Comparison of ENCODE assay signal across 17 cellular contexts in the genomic region with DNA sequence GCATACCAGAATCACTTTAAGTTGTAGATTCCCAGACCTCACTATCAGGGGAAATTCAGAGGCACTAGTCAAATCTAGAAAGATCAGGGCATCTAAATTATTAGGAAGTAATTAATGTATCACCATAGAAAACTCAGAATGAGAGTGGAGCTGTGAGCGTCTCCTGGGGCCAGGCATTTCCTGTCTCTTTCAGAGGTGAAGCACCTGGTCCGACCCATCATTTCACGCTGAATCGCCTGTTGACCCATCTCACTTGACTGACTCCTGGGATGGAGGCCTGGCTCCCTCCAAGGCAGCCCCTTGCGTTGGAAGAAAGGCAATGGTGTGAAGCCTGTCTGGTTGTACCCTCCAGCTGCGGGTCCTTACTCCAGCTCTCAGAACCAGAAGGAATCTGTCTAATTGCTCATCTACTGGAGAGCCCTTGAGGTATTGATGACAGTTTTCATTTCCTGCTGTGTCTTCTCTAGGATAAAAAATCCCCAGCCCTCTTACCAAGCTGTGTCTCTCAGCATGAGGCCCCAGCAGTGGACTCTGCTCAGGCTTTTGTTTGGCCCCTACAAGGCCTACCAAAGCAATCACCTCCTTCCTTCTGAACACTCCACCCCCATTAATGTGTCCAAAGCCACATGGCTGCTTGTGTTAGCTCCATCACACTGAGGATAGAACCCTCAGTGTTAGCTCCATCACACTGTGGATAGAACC.
A peak's percentile ranks its signal among the peaks of the same experiment; 100 is the strongest.
DNase-seq lines count a peak whose midpoint lies in the region; FAIRE-seq and TF ChIP-seq lines count a peak whose summit lies in the region.
"Had no signal": no experiment of that assay in that cellular context is flagged by ENCODE, and none has a peak within 500 bp of the region (broad histone marks: within the 10 kb centered on the region; RNA-seq: fewer than 3 reads in every experiment).

No MANE protein-coding gene starts in this region.

- peaks cover 0 to 2% (median 0%) of the 10 kb centered on the region in 4 experiments; a peak in 2 of 7 replicates for H3K4me1 ChIP-seq in H1 (replicated peaks in 1 of 4; ENCODE audit: control insufficient read depth in 3 of 4, insufficient read depth in 4 of 4, low read length in 3 of 4)
- H3K4me1 ChIP-seq: SJCRH30 had no signal

- TF ChIP-seq EP300 in H1 (IDR thresholded peaks at IDR 0.05; ENCODE audit: borderline replicate concordance in 1 of 2, low read depth in 2 of 2, low read length in 2 of 2) = no peak

- no peak overlapping the region for H4K8ac ChIP-seq in H1 (ENCODE audit: extremely low read depth, insufficient read depth, low read length)

- no peak overlapping the region for H2AFZ ChIP-seq in H1 (ENCODE audit: low read length)

- H3K27ac ChIP-seq in H1 (ENCODE audit: low read depth, low read length) = no peak overlapping the region
- H3K27ac ChIP-seq: 22Rv1, C4-2B, RWPE1, SJCRH30 had no signal

- TF ChIP-seq CTCF in GM12865 (IDR thresholded peaks at IDR 0.05; ENCODE audit: insufficient read depth, low read depth, low read length, missing control alignments) (no peak), H1 (IDR thresholded peaks at IDR 0.05; ENCODE audit: control extremely low read depth in 1 of 3, insufficient read depth in 1 of 3, low read depth in 1 of 3, low read length in 3 of 3) (no peak)

- CTCF ChIA-PET in H1 (lab: Charles Lee; ENCODE audit: partially characterized antibody) = interaction anchor here (0.9 to 2.4 kb wide), 4 partner anchors 8 to 392 kb away, joined by 3 to 10 read pairs (median 4); no protein-coding TSS in a partner anchor

- H3K56ac ChIP-seq in H1 (replicated peaks; ENCODE audit: insufficient read length, low read depth, low read length) = no peak overlapping the region

- H3K4ac ChIP-seq in H1 (replicated peaks; ENCODE audit: insufficient read length, low read depth, low read length) = no peak overlapping the region

- no peaks in the 10 kb centered on the region for H3K79me1 ChIP-seq in H1 (ENCODE audit: low read depth, low read length)

- FAIRE-seq in H1 (lab: Jason Lieb, UNC) = no peak
- FAIRE-seq: H54 had no signal

- no peak overlapping the region for H2AK5ac ChIP-seq in H1 (ENCODE audit: low read depth, low read length)

- H3K14ac ChIP-seq in H1 (ENCODE audit: insufficient read length) = no peak overlapping the region

- TF ChIP-seq RAD21 in H1 (IDR thresholded peaks at IDR 0.05 in 1 of 2, conservative IDR thresholded peaks at IDR 0.05 in 1 of 2; ENCODE audit: low read depth in 2 of 2, low read length in 2 of 2) = no peak

- no peak overlapping the region for H4K5ac ChIP-seq in H1 (ENCODE audit: insufficient read length, low read depth, low read length)

- no peak overlapping the region for H4K91ac ChIP-seq in H1 (replicated peaks; ENCODE audit: insufficient read length, low read length)

- no peak overlapping the region for H2BK12ac ChIP-seq in H1 (ENCODE audit: low read depth, low read length)

- H2BK15ac ChIP-seq in H1 (ENCODE audit: low read length) = 0 out of 2 replicates have a peak overlapping the region, but pooled peaks have one; percentile 61

- no peaks in the 10 kb centered on the region; a peak in 1 of 7 replicates for H3K27me3 ChIP-seq in H1 (replicated peaks in 1 of 4; ENCODE audit: control insufficient read depth in 3 of 4, extremely low read depth in 1 of 4, insufficient read depth in 3 of 4, low read length in 3 of 4)

- DNase-seq in DMS153 (lab: John Stamatoyannopoulos, UW) = peak; percentile 18
- DNase-seq in DMS153 treated with DMSO at 0.1 percent for 48 hours (lab: John Stamatoyannopoulos, UW; ENCODE audit: unreplicated experiment) = no peak
- DNase-seq in GM12865 (ENCODE audit: low read depth) = peak; percentile 41
- peak; percentile 5 for DNase-seq in NCI-H345 (lab: John Stamatoyannopoulos, UW)
- DNase-seq in H1 (ENCODE audit: low read depth in 1 of 2, low spot score in 2 of 2) = no peak
- DNase-seq in T-helper 1 cell = no peak
- DNase-seq in NCI-H2171 treated with DMSO at 0.1 percent for 48 hours (lab: John Stamatoyannopoulos, UW) = no peak
- DNase-seq in AG08395 (ENCODE audit: low spot score) = no peak
- DNase-seq: MM.1S; NCI-H2081; NK-92 treated with Interleukin-12 subunit alpha and Interleukin-12 subunit beta, amount 100 ng/mL, for 24 hours; OCI-M1; SJCRH30 had no signal

- no peaks in the 10 kb centered on the region for H4K20me1 ChIP-seq in H1 (replicated peaks in 1 of 2; ENCODE audit: control insufficient read depth in 1 of 2, insufficient read depth in 2 of 2, low read length in 2 of 2)

- POLR2A ChIA-PET in H1 (lab: Charles Lee; ENCODE audit: partially characterized antibody) = no interaction called here

- no peaks in the 10 kb centered on the region for H3K9me3 ChIP-seq in H1 (ENCODE audit: insufficient read depth in 2 of 2, low read depth in 1 of 2, low read length in 1 of 2)
- H3K9me3 ChIP-seq: SJCRH30 had no signal

- no peak for TF ChIP-seq POLR2A in H1 (IDR thresholded peaks at IDR 0.05; ENCODE audit: control extremely low read depth in 1 of 2, low read depth in 2 of 2, low read length in 2 of 2)

- no peak overlapping the region for H3K23ac ChIP-seq in H1 (ENCODE audit: insufficient read length)

- no peak overlapping the region for H3K4me3 ChIP-seq in GM12865 (ENCODE audit: low read depth, low read length)
- H3K4me3 ChIP-seq in H1 (ENCODE audit: extremely low read depth in 1 of 4, insufficient read depth in 2 of 4, low read depth in 3 of 4, low read length in 4 of 4) = no peak overlapping the region
- H3K4me3 ChIP-seq: SJCRH30 had no signal

- H3K23me2 ChIP-seq in H1 (ENCODE audit: low read depth, low read length) = no peaks in the 10 kb centered on the region

- no peak overlapping the region for H3K18ac ChIP-seq in H1 (ENCODE audit: extremely low read depth, low read length)

- H3K79me2 ChIP-seq in H1 (ENCODE audit: control insufficient read depth in 1 of 2, insufficient read depth in 2 of 2, low read length in 2 of 2) = no peaks in the 10 kb centered on the region

- no peak overlapping the region for H3K4me2 ChIP-seq in H1 (ENCODE audit: insufficient read depth in 1 of 2, low read depth in 2 of 2, low read length in 2 of 2)

- no peak overlapping the region for H3K9ac ChIP-seq in H1 (replicated peaks in 1 of 4; ENCODE audit: extremely low read depth in 1 of 4, low read depth in 3 of 4, low read length in 3 of 4)

- H2BK20ac ChIP-seq in H1 (ENCODE audit: low read length) = no peak overlapping the region

- WGBS in H1 (ENCODE audit: extremely low coverage in 1 of 2, insufficient coverage in 1 of 2, insufficient read length in 1 of 2, insufficient replicate concordance in 2 of 2, low coverage in 1 of 2, low lambda C conversion rate in 2 of 2, missing lambda C conversion rate in 1 of 2), 2 experiments = 85% methylated on average over 6 of the region's 6 CpGs; no CpG with 5 or more reads in 1 of the 2 experiments

- H2BK5ac ChIP-seq in H1 (ENCODE audit: low read depth, low read length) = no peak overlapping the region

- no peak overlapping the region for H2BK120ac ChIP-seq in H1 (replicated peaks; ENCODE audit: low read depth, low read length)

- no peaks in the 10 kb centered on the region for H3K36me3 ChIP-seq in H1 (ENCODE audit: control insufficient read depth in 2 of 4, insufficient read depth in 4 of 4, low read length in 3 of 4)
- H3K36me3 ChIP-seq: SJCRH30 had no signal

TF ChIP-seq in H1, 55 proteins besides CTCF, POLR2A, EP300 and RAD21:
- TF ChIP-seq HDAC2 (IDR thresholded peaks at IDR 0.05; ENCODE audit: borderline replicate concordance in 1 of 2, low read depth in 2 of 2, low read length in 2 of 2) (no peak), JUN (IDR thresholded peaks at IDR 0.05; ENCODE audit: low read depth, low read length) (no peak), SIX5 (IDR thresholded peaks at IDR 0.05; ENCODE audit: low read depth, low read length) (no peak), TAF7 (optimal IDR thresholded peaks at IDR 0.05; ENCODE audit: borderline replicate concordance, low read depth, low read length) (no peak), TAF1 (IDR thresholded peaks at IDR 0.05; ENCODE audit: low read depth, low read length) (no peak), RXRA (IDR thresholded peaks at IDR 0.05; ENCODE audit: insufficient read depth, low read depth, low read length) (no peak), NANOG (IDR thresholded peaks at IDR 0.05; ENCODE audit: insufficient read depth, low read depth, low read length, poor library complexity, severe bottlenecking) (no peak), SP4 (IDR thresholded peaks at IDR 0.05; ENCODE audit: low read length) (no peak), SP1 (IDR thresholded peaks at IDR 0.05; ENCODE audit: low read depth, low read length) (no peak), CEBPB (IDR thresholded peaks at IDR 0.05; ENCODE audit: low read depth, low read length) (no peak), YY1 (IDR thresholded peaks at IDR 0.05; ENCODE audit: low read depth, low read length) (no peak), SIN3A (conservative IDR thresholded peaks at IDR 0.05 in 1 of 2, IDR thresholded peaks at IDR 0.05 in 1 of 2; ENCODE audit: low read depth in 1 of 2, low read length in 2 of 2) (no peak), TBP (IDR thresholded peaks at IDR 0.05; ENCODE audit: low read depth, low read length) (no peak), GABPA (IDR thresholded peaks at IDR 0.05; ENCODE audit: borderline replicate concordance, insufficient read depth, low read length) (no peak)
- TF ChIP-seq, protein P1, sequence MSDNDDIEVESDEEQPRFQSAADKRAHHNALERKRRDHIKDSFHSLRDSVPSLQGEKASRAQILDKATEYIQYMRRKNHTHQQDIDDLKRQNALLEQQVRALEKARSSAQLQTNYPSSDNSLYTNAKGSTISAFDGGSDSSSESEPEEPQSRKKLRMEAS (IDR thresholded peaks at IDR 0.05) = no peak
- TF ChIP-seq, protein P2, sequence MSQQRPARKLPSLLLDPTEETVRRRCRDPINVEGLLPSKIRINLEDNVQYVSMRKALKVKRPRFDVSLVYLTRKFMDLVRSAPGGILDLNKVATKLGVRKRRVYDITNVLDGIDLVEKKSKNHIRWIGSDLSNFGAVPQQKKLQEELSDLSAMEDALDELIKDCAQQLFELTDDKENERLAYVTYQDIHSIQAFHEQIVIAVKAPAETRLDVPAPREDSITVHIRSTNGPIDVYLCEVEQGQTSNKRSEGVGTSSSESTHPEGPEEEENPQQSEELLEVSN (IDR thresholded peaks at IDR 0.05) = no peak

Comparison
In these comparisons a context has a peak if more than half of its experiments do, and no peak if none do; other contexts are left out.
1. DNase-seq: peak in DMS153 (single experiment), GM12865 (single experiment) and NCI-H345 (single experiment); none in DMS153 treated with DMSO at 0.1 percent for 48 hours (single experiment), H1 (0 of 2), T-helper 1 cell (0 of 5), NCI-H2171 treated with DMSO at 0.1 percent for 48 hours (single experiment) and AG08395 (single experiment).